Comparison of ENCODE assay signal across 1 cellular context in genomic region chr10:124741281-124741921, GRCh38.
TF ChIP-seq lines count a peak whose summit lies in the region.

No MANE protein-coding gene starts in this region.

TF ChIP-seq in H1, 55 proteins besides CTCF, POLR2A, EP300 and RAD21 (continued from another document):
- TF ChIP-seq NANOG (IDR thresholded peaks at IDR 0.05; ENCODE audit: insufficient read depth, low read depth, low read length, poor library complexity, severe bottlenecking) (no peak), SUZ12 (IDR thresholded peaks at IDR 0.05; ENCODE audit: low read length) (no peak), TCF12 (IDR thresholded peaks at IDR 0.05; ENCODE audit: low read depth, low read length) (no peak)
- TF ChIP-seq, protein P1, sequence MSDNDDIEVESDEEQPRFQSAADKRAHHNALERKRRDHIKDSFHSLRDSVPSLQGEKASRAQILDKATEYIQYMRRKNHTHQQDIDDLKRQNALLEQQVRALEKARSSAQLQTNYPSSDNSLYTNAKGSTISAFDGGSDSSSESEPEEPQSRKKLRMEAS (IDR thresholded peaks at IDR 0.05), result peak; percentile 36; the same call in 1 of the 2 replicates
- TF ChIP-seq, protein P2, sequence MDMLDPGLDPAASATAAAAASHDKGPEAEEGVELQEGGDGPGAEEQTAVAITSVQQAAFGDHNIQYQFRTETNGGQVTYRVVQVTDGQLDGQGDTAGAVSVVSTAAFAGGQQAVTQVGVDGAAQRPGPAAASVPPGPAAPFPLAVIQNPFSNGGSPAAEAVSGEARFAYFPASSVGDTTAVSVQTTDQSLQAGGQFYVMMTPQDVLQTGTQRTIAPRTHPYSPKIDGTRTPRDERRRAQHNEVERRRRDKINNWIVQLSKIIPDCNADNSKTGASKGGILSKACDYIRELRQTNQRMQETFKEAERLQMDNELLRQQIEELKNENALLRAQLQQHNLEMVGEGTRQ (IDR thresholded peaks at IDR 0.05; ENCODE audit: low read length), result no peak
